Comparison of ENCODE assay signal across 1 cellular context in the genomic region with DNA sequence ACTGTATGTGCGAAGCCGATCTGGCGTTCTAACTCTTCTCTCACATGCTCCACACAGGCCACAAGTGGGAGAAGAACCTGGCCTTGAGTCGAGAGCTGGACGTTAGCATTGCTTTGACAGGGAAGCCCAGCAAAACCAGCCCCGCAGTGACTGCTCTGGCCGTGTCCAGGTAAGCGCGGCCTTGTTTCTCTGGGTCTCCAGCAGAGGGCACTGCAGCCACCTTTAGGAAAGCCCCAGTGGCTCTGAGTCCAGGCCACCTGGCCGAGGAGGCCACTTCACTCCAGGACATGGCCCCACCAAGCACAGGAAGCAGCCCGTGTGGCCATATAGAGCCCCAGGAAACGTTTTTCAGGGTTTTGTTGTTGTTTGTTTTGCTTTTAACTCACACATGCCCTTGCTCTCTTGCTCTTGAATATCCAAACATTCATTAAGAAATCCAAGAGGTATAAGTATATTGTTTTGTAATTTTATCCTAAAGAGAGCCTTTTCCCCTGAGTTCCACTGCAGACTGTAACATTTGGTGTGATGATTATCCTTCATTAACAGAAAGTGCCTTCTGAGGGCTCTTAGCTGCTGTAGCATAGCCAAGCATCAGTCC.
TF ChIP-seq lines count a peak whose summit lies in the region.

No MANE protein-coding gene starts in this region.

TF ChIP-seq in SK-N-SH treated with all-trans-retinoic acid at 6 μM for 48 hours, 23 proteins besides CTCF, POLR2A, EP300 and RAD21 (continued from another document):
- no peak for TF ChIP-seq TSHZ2 (CRISPR knock-in tag; IDR thresholded peaks at IDR 0.05)
TF ChIP-seq in SK-N-SH treated with all-trans-retinoic acid at 6 μM for 48 hours: peak in this region for 0.
